ENCODE assay signal across 1 cellular context in genomic region chr2:74525717-74526648, GRCh38.
TF ChIP-seq lines count a peak whose summit lies in the region.

TSS of gene DQX1 (minus strand) at chr2:74526231. CDS start at chr2:74525729, 502 bp downstream.

TF ChIP-seq in K562, 482 proteins besides CTCF, POLR2A, EP300 and RAD21 (continued from another document):
- no peak for TF ChIP-seq ZNF668 (CRISPR knock-in tag; IDR thresholded peaks at IDR 0.05)
- no peak for TF ChIP-seq PBX2 (CRISPR knock-in tag; IDR thresholded peaks at IDR 0.05; ENCODE audit: low read depth)
- no peak for TF ChIP-seq PBX2 (tag; conservative IDR thresholded peaks at IDR 0.05; ENCODE audit: low read depth)
- 0 out of 2 replicates have a peak, but pooled peaks have one; percentile 37 for TF ChIP-seq ZNF766 (CRISPR knock-in tag; conservative IDR thresholded peaks at IDR 0.05)
- TF ChIP-seq NFE2L1 (tag; IDR thresholded peaks at IDR 0.05; ENCODE audit: borderline replicate concordance, low read depth): no peak
- TF ChIP-seq EGR1 (conservative IDR thresholded peaks at IDR 0.05): 0 out of 2 replicates have a peak, but pooled peaks have one; percentile 9
- TF ChIP-seq TAL1 (IDR thresholded peaks at IDR 0.05): no peak
- TF ChIP-seq ATF3 (IDR thresholded peaks at IDR 0.05): no peak
- TF ChIP-seq ATF3 (CRISPR knock-in tag; conservative IDR thresholded peaks at IDR 0.05): no peak
- peak; percentile 67; the same call in 1 of the 2 replicates for TF ChIP-seq ILF3 (IDR thresholded peaks at IDR 0.05; ENCODE audit: borderline replicate concordance)
- no peak for TF ChIP-seq HNRNPLL (IDR thresholded peaks at IDR 0.05; ENCODE audit: low read depth, low read length, poor library complexity, severe bottlenecking)
- TF ChIP-seq NRF1 (conservative IDR thresholded peaks at IDR 0.05 in 1 of 2, IDR thresholded peaks at IDR 0.05 in 1 of 2): peak; percentile 79 to 83
- TF ChIP-seq ZBED1 (IDR thresholded peaks at IDR 0.05): no peak
